9 cellular contexts compared by ENCODE assay signal in the genomic region with DNA sequence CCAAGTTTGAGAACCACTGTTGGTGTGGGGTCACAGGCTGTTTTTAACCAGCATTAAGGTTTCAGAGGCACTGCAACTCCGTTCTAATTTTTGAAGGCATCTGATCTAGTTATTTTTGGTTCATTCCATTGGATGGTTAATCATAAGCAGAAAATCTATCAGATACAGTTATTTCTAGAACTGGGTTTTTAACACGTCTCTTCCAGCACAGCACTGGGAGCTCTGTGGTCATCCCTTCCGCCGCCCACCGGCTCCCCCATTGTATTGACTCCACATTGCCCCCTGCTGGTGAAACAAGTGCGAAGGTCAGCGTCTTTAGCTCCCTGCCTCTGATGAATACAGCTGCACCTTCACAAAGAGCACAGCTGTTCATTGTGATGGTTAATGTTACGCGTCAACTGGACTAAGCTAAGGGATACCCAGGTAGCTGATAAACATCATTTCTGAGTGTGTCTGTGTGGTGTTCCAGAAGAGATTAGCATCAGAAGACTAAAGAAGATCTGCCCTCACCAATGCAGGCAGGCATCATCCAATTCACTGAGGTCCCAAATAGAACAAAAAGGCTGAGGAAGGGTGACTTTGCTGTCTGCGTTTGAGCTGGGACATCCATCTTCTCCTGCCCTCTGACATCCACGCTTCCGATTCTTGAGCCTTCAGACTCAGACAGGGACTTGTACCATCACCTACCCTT. TPM values are rescaled to one million over a fixed set of nuclear protein-coding genes. Genes with fewer than 3 reads are reported as not detected.
DNase-seq lines count a peak whose midpoint lies in the region; ATAC-seq, FAIRE-seq and TF ChIP-seq lines count a peak whose summit lies in the region.
"Had no signal": no experiment of that assay in that cellular context is flagged by ENCODE, and none has a peak within 500 bp of the region (broad histone marks: within the 10 kb centered on the region; RNA-seq: fewer than 3 reads in every experiment).

No MANE protein-coding gene starts in this region.

- H3K27ac Mint-ChIP-seq in T-helper 1 cell treated with Interleukin-12 subunit alpha and Interleukin-12 subunit beta and Interleukin-4 antibody, amounts not matched to agents 30 μg/mL and 1 μg/mL, for 36 hours, result peak overlapping the region; percentile 9

- no peak overlapping the region for H3K27ac ChIP-seq in GM12878 (ENCODE audit: control insufficient read depth, insufficient read depth)
- H3K27ac ChIP-seq: BLaER1 treated with 17β-estradiol and CSF1 and Interleukin-3, amounts not matched to agents 10 nM and 100 nM had no signal

- no TSS peak for BruUV-seq in GM12878 (replicated peaks; lab: Mats Ljungman, UMichigan)

- WGBS in GM12878 (ENCODE audit: insufficient coverage, insufficient replicate concordance, low lambda C conversion rate, missing lambda C conversion rate), result 8% methylated on average over 12 of the region's 12 CpGs

- H3K9me3 ChIP-seq in GM12878 (replicated peaks; ENCODE audit: control insufficient read depth, insufficient read depth, low read length), result no peaks in the 10 kb centered on the region; the same call in 2 of the 3 replicates

- H4K20me1 ChIP-seq in GM12878 (ENCODE audit: control insufficient read depth, insufficient read depth), result no peaks in the 10 kb centered on the region
- H4K20me1 ChIP-seq: BLaER1 treated with 17β-estradiol and CSF1 and Interleukin-3, amounts not matched to agents 10 nM and 100 nM had no signal

- SMC1A ChIA-PET in GM12878 (lab: Charles Lee; ENCODE audit: uncharacterized antibody, unreplicated experiment), result interaction anchor here (0.6 to 15.8 kb wide), 40 partner anchors 10 to 413 kb away, joined by 3 to 341 read pairs (median 5); a partner anchor contains a TSS

- peak; percentile 69 to 82 (median 81) for TF ChIP-seq CTCF in GM12878 (IDR thresholded peaks at IDR 0.05 in 2 of 3, conservative IDR thresholded peaks at IDR 0.05 in 1 of 3; ENCODE audit: control insufficient read depth in 2 of 3, extremely low read depth in 1 of 3, insufficient read depth in 1 of 3, low read depth in 3 of 3, low read length in 3 of 3)
- peak; percentile 64 for TF ChIP-seq CTCF in kidney epithelial cell (IDR thresholded peaks at IDR 0.05; ENCODE audit: insufficient read depth, low read length, poor library complexity, severe bottlenecking)

- in situ Hi-C loops in GM12878 (cut with MboI), result loop anchor here (5.0 kb wide), 1 partner anchor 100 kb away; no protein-coding TSS in a partner anchor

- no peaks in the 10 kb centered on the region for H3K36me3 Mint-ChIP-seq in T-helper 1 cell treated with Interleukin-12 subunit alpha and Interleukin-12 subunit beta and Interleukin-4 antibody, amounts not matched to agents 30 μg/mL and 1 μg/mL, for 36 hours (ENCODE audit: low read depth)

- no peak for TF ChIP-seq POLR2A in GM12878 (IDR thresholded peaks at IDR 0.05; ENCODE audit: low read depth, low read length)

- DNase-seq in DMS53 (lab: John Stamatoyannopoulos, UW) (peak; percentile 56), DMS53 treated with DMSO at 0.1 percent for 48 hours (lab: John Stamatoyannopoulos, UW; ENCODE audit: unreplicated experiment) (no peak), GM12878 (ENCODE audit: low read depth, low spot score) (peak; percentile 69), kidney epithelial cell (ENCODE audit: low read depth) (no peak)
- DNase-seq in stimulated activated CD8-positive, alpha-beta memory T cell treated with anti-CD3 and anti-CD28 coated beads, Interleukin-12 subunit alpha, Interleukin-12 subunit beta, amount 100 ng/mL, for 1 hour (ENCODE audit: low read depth), result peak; percentile 35

- H3K36me3 ChIP-seq in GM12878 (ENCODE audit: control insufficient read depth in 2 of 2, insufficient read depth in 2 of 2, low read length in 1 of 2) (no peaks in the 10 kb centered on the region), kidney epithelial cell (ENCODE audit: control insufficient read depth, insufficient read depth, low read length) (no peaks in the 10 kb centered on the region)
- H3K36me3 ChIP-seq: BLaER1 treated with 17β-estradiol and CSF1 and Interleukin-3, amounts not matched to agents 10 nM and 100 nM had no signal

- H3K4me2 ChIP-seq in GM12878 (ENCODE audit: control insufficient read depth, insufficient read depth), result 0 out of 2 replicates have a peak overlapping the region, but pooled peaks have one; percentile 29

- H2AFZ ChIP-seq in GM12878 (ENCODE audit: control insufficient read depth, low read depth, low read length), result no peak overlapping the region

- FAIRE-seq in GM12878 (lab: Jason Lieb, UNC), result no peak

- H3K4me1 ChIP-seq in GM12878 (ENCODE audit: control insufficient read depth, insufficient read depth, low read length), result peaks cover 11% of the 10 kb centered on the region

- H3K27me3 Mint-ChIP-seq in T-helper 1 cell treated with Interleukin-12 subunit alpha and Interleukin-12 subunit beta and Interleukin-4 antibody, amounts not matched to agents 30 μg/mL and 1 μg/mL, for 36 hours (ENCODE audit: low read depth), result peaks cover 13% of the 10 kb centered on the region

- ATAC-seq in HG03521 (IDR thresholded peaks at IDR 0.05; ENCODE audit: unreplicated experiment) (peak; percentile 49), GM12878 (peak; percentile 90), GM21381 (IDR thresholded peaks at IDR 0.05; ENCODE audit: unreplicated experiment) (no peak)

- H3K27me3 ChIP-seq in GM12878 (replicated peaks in 1 of 2; ENCODE audit: control insufficient read depth in 2 of 2, insufficient read depth in 2 of 2, low read length in 1 of 2) (no peaks in the 10 kb centered on the region), kidney epithelial cell (ENCODE audit: control insufficient read depth, insufficient read depth, low read length) (no peaks in the 10 kb centered on the region)
- H3K27me3 ChIP-seq: BLaER1 treated with 17β-estradiol and CSF1 and Interleukin-3, amounts not matched to agents 10 nM and 100 nM had no signal

- intact Hi-C loops in GM12878 (cut with micrococcal nuclease; ENCODE audit: unreplicated experiment), result loop anchor here (1.0 to 2.0 kb wide), 3 partner anchors 18 to 96 kb away; a partner anchor contains a TSS

- POLR2A ChIA-PET in GM12878 (lab: Charles Lee), result interaction anchor here (1.0 to 3.3 kb wide), 12 partner anchors 10 to 413 kb away, joined by 3 to 14 read pairs (median 4); a partner anchor contains a TSS

- no peaks in the 10 kb centered on the region for H3K79me2 ChIP-seq in GM12878 (ENCODE audit: control insufficient read depth, insufficient read depth, low read length)

- CTCF ChIA-PET in GM12878 (lab: Yijun Ruan, JAX), result interaction anchor here (0.6 to 14.1 kb wide), 44 partner anchors 9 to 412 kb away, joined by 3 to 392 read pairs (median 5); a partner anchor contains a TSS

- H3K9me3 Mint-ChIP-seq in T-helper 1 cell treated with Interleukin-12 subunit alpha and Interleukin-12 subunit beta and Interleukin-4 antibody, amounts not matched to agents 30 μg/mL and 1 μg/mL, for 36 hours, result no peaks in the 10 kb centered on the region

- TF ChIP-seq EP300 in GM12878 (IDR thresholded peaks at IDR 0.05; ENCODE audit: borderline replicate concordance in 1 of 2, control insufficient read depth in 1 of 2, low read depth in 2 of 2, low read length in 2 of 2), result peak; percentile 82 to 94; a peak in 3 of 4 replicates

- H3K4me3 Mint-ChIP-seq in T-helper 1 cell treated with Interleukin-12 subunit alpha and Interleukin-12 subunit beta and Interleukin-4 antibody, amounts not matched to agents 30 μg/mL and 1 μg/mL, for 36 hours, result no peak overlapping the region

- peaks cover 14% of the 10 kb centered on the region for H3K4me1 Mint-ChIP-seq in T-helper 1 cell treated with Interleukin-12 subunit alpha and Interleukin-12 subunit beta and Interleukin-4 antibody, amounts not matched to agents 30 μg/mL and 1 μg/mL, for 36 hours (ENCODE audit: low read depth)

- TF ChIP-seq RAD21 in GM12878 (IDR thresholded peaks at IDR 0.05; ENCODE audit: insufficient read depth, low read depth, low read length), result peak; percentile 73

- RAD21 ChIA-PET in GM12878 (lab: Charles Lee; ENCODE audit: unreplicated experiment), result interaction anchor here (0.9 to 6.0 kb wide), 32 partner anchors 9 to 410 kb away, joined by 3 to 98 read pairs (median 6); a partner anchor contains a TSS

- H3K4me3 ChIP-seq in GM12878 (no peak overlapping the region), kidney epithelial cell (ENCODE audit: low read depth, low read length) (no peak overlapping the region)
- H3K4me3 ChIP-seq: BLaER1 treated with 17β-estradiol and CSF1 and Interleukin-3, amounts not matched to agents 10 nM and 100 nM had no signal

- no peak overlapping the region for H3K9ac ChIP-seq in GM12878 (ENCODE audit: control insufficient read depth, insufficient read depth, low read length)
- H3K9ac ChIP-seq: BLaER1 treated with 17β-estradiol and CSF1 and Interleukin-3, amounts not matched to agents 10 nM and 100 nM had no signal

RNA-seq across cellular contexts. Expression of a gene that starts 8.5 kb away (rescaled TPM):
- total RNA-seq in GM12878 (2013; cell fraction: nucleolus; rRNA removed), result not detected in 2 replicates
- not detected in 2 replicates for total RNA-seq in GM12878 (2014; rRNA removed)
- not detected in 2 replicates for total RNA-seq in GM12878 (2014; rRNA removed; fragmentation: Illumina TruSeq; extraction: Trizol)
- total RNA-seq in GM12878 (2021), result not detected in 2 replicates
- polyA plus RNA-seq in GM12878 (2011; ENCODE audit: low read depth), result not detected
- 0.26 TPM in 1 of 2 replicates, not detected in the other for polyA plus RNA-seq in GM12878 (2011; rRNA removed)
- 0.27 TPM in 2 replicates for polyA plus RNA-seq in GM12878 (2011; cell fraction: cytosol; rRNA removed)
- not detected in 2 replicates for polyA plus RNA-seq in GM12878 (2011; cell fraction: nucleus; rRNA removed)
- polyA plus RNA-seq in GM12878 (2012), result not detected in 2 replicates
- not detected in 2 replicates for polyA plus RNA-seq in GM12878 (2014; fragmentation: Illumina TruSeq; extraction: Trizol)
- polyA plus RNA-seq in GM12878 (2014; fragmentation: Nextera tagmentation; extraction: Ambion mirVana), result not detected
- polyA plus RNA-seq in GM12878 (2014; rRNA removed), result not detected in 2 replicates
- not detected for polyA plus RNA-seq in GM12878 (2016; fragmentation: Nextera tagmentation; extraction: Ambion mirVana)
- polyA minus RNA-seq in GM12878 (2011; rRNA and poly(A)+ RNA removed), result 0.36 and 0.37 TPM in 2 replicates
- not detected in 2 replicates for polyA minus RNA-seq in GM12878 (2011; cell fraction: cytosol; rRNA and poly(A)+ RNA removed)
- polyA minus RNA-seq in GM12878 (2011; cell fraction: nucleus; rRNA and poly(A)+ RNA removed), result not detected in 2 replicates
- not detected in 2 replicates for total RNA-seq in kidney epithelial cell

RNA-seq across cellular contexts. Expression of a gene that starts 17.4 kb away (rescaled TPM):
- 131 and 132 TPM in 2 replicates for total RNA-seq in GM12878 (2013; cell fraction: nucleolus; rRNA removed)
- total RNA-seq in GM12878 (2014; rRNA removed) (262 and 269 TPM in 2 replicates), GM12878 (2014; rRNA removed; fragmentation: Illumina TruSeq; extraction: Trizol) (208 and 210 TPM in 2 replicates), GM12878 (2021) (189 and 197 TPM in 2 replicates), kidney epithelial cell (0.71 and 1.3 TPM in 2 replicates)
- 155 TPM for polyA plus RNA-seq in GM12878 (2011; ENCODE audit: low read depth)
- polyA plus RNA-seq in GM12878 (2011; rRNA removed) (330 and 1,488 TPM in 2 replicates), GM12878 (2014; fragmentation: Illumina TruSeq; extraction: Trizol) (72.6 and 143 TPM in 2 replicates), GM12878 (2014; fragmentation: Nextera tagmentation; extraction: Ambion mirVana) (100 to 1,000 TPM; 240 to 318 TPM), GM12878 (2014; rRNA removed) (169 and 181 TPM in 2 replicates), GM12878 (2016; fragmentation: Nextera tagmentation; extraction: Ambion mirVana) (10 to 100 TPM; 96.5 to 99.9 TPM)
- 1,075 and 1,156 TPM in 2 replicates for polyA plus RNA-seq in GM12878 (2011; cell fraction: cytosol; rRNA removed)
- 866 and 1,038 TPM in 2 replicates for polyA plus RNA-seq in GM12878 (2011; cell fraction: nucleus; rRNA removed)
- 156 and 169 TPM in 2 replicates for polyA plus RNA-seq in GM12878 (2012)
- 415 and 439 TPM in 2 replicates for polyA minus RNA-seq in GM12878 (2011; rRNA and poly(A)+ RNA removed)
- polyA minus RNA-seq in GM12878 (2011; cell fraction: cytosol; rRNA and poly(A)+ RNA removed), result 515 and 603 TPM in 2 replicates
- polyA minus RNA-seq in GM12878 (2011; cell fraction: nucleus; rRNA and poly(A)+ RNA removed), result 1,135 and 1,325 TPM in 2 replicates

RNA-seq across cellular contexts. Expression of a gene that starts 31.1 kb away (rescaled TPM):
- 8.8 and 9.5 TPM in 2 replicates for total RNA-seq in GM12878 (2013; cell fraction: nucleolus; rRNA removed)
- total RNA-seq in GM12878 (2014; rRNA removed) (77.8 and 78.7 TPM in 2 replicates), GM12878 (2014; rRNA removed; fragmentation: Illumina TruSeq; extraction: Trizol) (80.1 and 85.0 TPM in 2 replicates), GM12878 (2021) (50.8 and 54.8 TPM in 2 replicates), kidney epithelial cell (0.27 TPM in 1 of 2 replicates, not detected in the other)
- polyA plus RNA-seq in GM12878 (2011; ENCODE audit: low read depth), result 32.1 TPM
- polyA plus RNA-seq in GM12878 (2011; rRNA removed) (524 and 741 TPM in 2 replicates), GM12878 (2014; fragmentation: Illumina TruSeq; extraction: Trizol) (76.3 and 86.9 TPM in 2 replicates), GM12878 (2014; fragmentation: Nextera tagmentation; extraction: Ambion mirVana) (100 to 1,000 TPM; 357 to 425 TPM), GM12878 (2014; rRNA removed) (87.3 and 96.6 TPM in 2 replicates), GM12878 (2016; fragmentation: Nextera tagmentation; extraction: Ambion mirVana) (10 to 100 TPM; 18.7 to 20.5 TPM)
- 616 and 746 TPM in 2 replicates for polyA plus RNA-seq in GM12878 (2011; cell fraction: cytosol; rRNA removed)
- polyA plus RNA-seq in GM12878 (2011; cell fraction: nucleus; rRNA removed), result 311 and 571 TPM in 2 replicates
- 19.0 and 53.7 TPM in 2 replicates for polyA plus RNA-seq in GM12878 (2012)
- 445 and 610 TPM in 2 replicates for polyA minus RNA-seq in GM12878 (2011; rRNA and poly(A)+ RNA removed)
- polyA minus RNA-seq in GM12878 (2011; cell fraction: cytosol; rRNA and poly(A)+ RNA removed), result 254 and 292 TPM in 2 replicates
- 194 and 212 TPM in 2 replicates for polyA minus RNA-seq in GM12878 (2011; cell fraction: nucleus; rRNA and poly(A)+ RNA removed)

RNA-seq across cellular contexts. Expression of a gene that starts 54.8 kb away (rescaled TPM):
- total RNA-seq in GM12878 (2013; cell fraction: nucleolus; rRNA removed), result not detected in 2 replicates
- total RNA-seq in GM12878 (2014; rRNA removed) (0.22 and 0.40 TPM in 2 replicates), GM12878 (2014; rRNA removed; fragmentation: Illumina TruSeq; extraction: Trizol) (not detected in 2 replicates), GM12878 (2021) (not detected in 2 replicates), kidney epithelial cell (not detected in 2 replicates)
- not detected for polyA plus RNA-seq in GM12878 (2011; ENCODE audit: low read depth)
- polyA plus RNA-seq in GM12878 (2011; rRNA removed) (0.62 and 1.0 TPM in 2 replicates), GM12878 (2014; fragmentation: Illumina TruSeq; extraction: Trizol) (0.15 TPM in 1 of 2 replicates, not detected in the other), GM12878 (2014; fragmentation: Nextera tagmentation; extraction: Ambion mirVana) (under 1 TPM in 1 of 2 experiments, not detected in 1; 0.42 TPM), GM12878 (2014; rRNA removed) (0.18 TPM in 1 of 2 replicates, not detected in the other), GM12878 (2016; fragmentation: Nextera tagmentation; extraction: Ambion mirVana) (not detected)
- polyA plus RNA-seq in GM12878 (2011; cell fraction: cytosol; rRNA removed), result 1.0 and 2.2 TPM in 2 replicates
- 0.58 TPM in 1 of 2 replicates, not detected in the other for polyA plus RNA-seq in GM12878 (2011; cell fraction: nucleus; rRNA removed)
- polyA plus RNA-seq in GM12878 (2012), result not detected in 2 replicates
- polyA minus RNA-seq in GM12878 (2011; rRNA and poly(A)+ RNA removed), result 0.80 TPM in 1 of 2 replicates, not detected in the other
- polyA minus RNA-seq in GM12878 (2011; cell fraction: cytosol; rRNA and poly(A)+ RNA removed), result not detected in 2 replicates
- polyA minus RNA-seq in GM12878 (2011; cell fraction: nucleus; rRNA and poly(A)+ RNA removed), result not detected in 2 replicates

Comparison
In these comparisons a context has a peak if more than half of its experiments do, and no peak if none do; other contexts are left out.
1. DNase-seq: peak in DMS53 (single experiment), GM12878 (single experiment) and stimulated activated CD8-positive, alpha-beta memory T cell treated with anti-CD3 and anti-CD28 coated beads, Interleukin-12 subunit alpha, Interleukin-12 subunit beta, amount 100 ng/mL, for 1 hour (single experiment); none in DMS53 treated with DMSO at 0.1 percent for 48 hours (single experiment) and kidney epithelial cell (single experiment).
2. RNA of a gene that starts 17.4 kb away (total RNA-seq): 131 to 269 TPM in GM12878; 0.71 to 1.3 TPM in kidney epithelial cell; every median in the first group is over 10 times any median in the second.